ENCODE assay signal across 25 cellular contexts in the genomic region with DNA sequence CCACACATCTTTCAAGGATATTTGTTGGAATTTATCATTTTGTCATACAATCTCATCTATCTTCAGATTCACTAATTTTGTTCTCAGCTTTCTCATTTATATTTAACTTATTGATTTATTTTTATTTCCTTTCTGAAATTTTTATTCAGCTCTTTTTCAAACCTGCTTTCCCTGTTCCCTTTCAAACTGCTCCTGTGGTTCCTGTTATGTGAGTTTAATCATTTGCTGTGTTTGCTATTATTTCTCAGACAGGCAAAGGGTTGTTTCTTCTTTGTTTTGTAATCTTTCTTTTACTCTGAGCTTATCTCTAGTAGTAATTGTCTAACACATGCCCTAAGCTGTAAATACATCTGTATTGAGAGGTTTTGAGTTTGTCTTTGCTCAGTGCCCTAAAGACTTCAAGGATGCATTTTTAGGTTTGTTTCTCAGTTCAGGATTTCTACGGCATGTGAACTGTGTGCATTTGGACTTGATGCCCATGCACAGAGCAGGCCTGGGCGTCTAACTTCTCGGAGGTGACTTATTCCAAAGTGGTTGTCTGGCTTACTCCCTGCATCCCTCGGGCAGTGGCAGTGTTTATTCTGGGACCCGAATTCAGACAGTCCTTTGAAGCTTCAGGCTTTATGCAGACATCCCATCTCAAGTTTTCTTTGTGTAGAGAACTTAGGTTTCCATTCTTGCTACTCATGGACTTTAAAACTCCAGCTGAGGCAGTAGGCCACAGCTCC.
"Had no signal": no experiment of that assay in that cellular context is flagged by ENCODE, and none has a peak within 500 bp of the region (broad histone marks: within the 10 kb centered on the region; RNA-seq: fewer than 3 reads in every experiment).

No MANE protein-coding gene starts in this region.

- H3K4me3 ChIP-seq: cardiac muscle cell, MG63 had no signal

- H3K4me1 Mint-ChIP-seq: activated CD4-positive, alpha-beta T cell treated with anti-CD3 and anti-CD28 coated beads, Interleukin-2, amount 10 ng/mL, durations not matched to agents 7 days and 5 days; activated T-helper 17 cell treated with anti-CD3 and anti-CD28 coated beads, Interleukin-2, amount 50 U/mL, for 72 hours; T-helper 17 cell had no signal

- H3K4me3 Mint-ChIP-seq: activated CD4-positive, alpha-beta memory T cell treated with anti-CD3 and anti-CD28 coated beads for 36 hours; activated CD4-positive, alpha-beta T cell treated with anti-CD3 and anti-CD28 coated beads, Interleukin-2, amount 10 ng/mL, durations not matched to agents 7 days and 5 days; activated naive CD4-positive, alpha-beta T cell treated with anti-CD3 and anti-CD28 coated beads for 36 hours; activated naive CD8-positive, alpha-beta T cell; activated T-helper 17 cell treated with anti-CD3 and anti-CD28 coated beads, Interleukin-2, amount 50 U/mL, for 72 hours; T-helper 17 cell had no signal

- H3K36me3 Mint-ChIP-seq: activated CD4-positive, alpha-beta memory T cell treated with anti-CD3 and anti-CD28 coated beads for 36 hours; activated naive CD8-positive, alpha-beta T cell had no signal

- H3K9me3 ChIP-seq: MG63 had no signal

- H3K9me3 Mint-ChIP-seq: activated CD4-positive, alpha-beta T cell treated with anti-CD3 and anti-CD28 coated beads, Interleukin-2, amount 10 ng/mL, durations not matched to agents 7 days and 5 days had no signal

- H3K27me3 ChIP-seq: brain microvascular endothelial cell, cardiac muscle cell had no signal

- H3K27me3 Mint-ChIP-seq: T-helper 17 cell had no signal

- DNase-seq: activated CD4-positive, alpha-beta memory T cell treated with anti-CD3 and anti-CD28 coated beads for 36 hours; activated CD4-positive, alpha-beta T cell treated with anti-CD3 and anti-CD28 coated beads, Interleukin-2, amount 10 ng/mL, durations not matched to agents 7 days and 5 days; activated CD4-positive, CD25-positive, alpha-beta regulatory T cell; activated gamma-delta T cell; activated naive CD4-positive, alpha-beta T cell treated with anti-CD3 and anti-CD28 coated beads for 36 hours; activated T-cell treated with anti-CD3 and anti-CD28 coated beads for 4 hours; activated T-cell treated with anti-CD3 and anti-CD28 coated beads, Interleukin-2, amount 50 U/mL, for 48 hours; amygdala; brain microvascular endothelial cell; MG63; MV-4-11; NCI-H1092 treated with DMSO at 0.1 percent for 48 hours; NCI-H1436; NCI-H1694 treated with DMSO at 0.1 percent for 48 hours; NCI-H2029 treated with DMSO at 0.1 percent for 48 hours; NCI-H345; NCI-H510A; NCI-H526 treated with DMSO at 0.1 percent for 48 hours; NCI-H82; SIG-M5; T-helper 17 cell; T-helper 9 cell had no signal

- H3K36me3 ChIP-seq: brain microvascular endothelial cell, cardiac muscle cell, MG63 had no signal

- H3K27ac Mint-ChIP-seq: activated CD4-positive, alpha-beta memory T cell treated with anti-CD3 and anti-CD28 coated beads for 36 hours; activated CD4-positive, alpha-beta T cell treated with anti-CD3 and anti-CD28 coated beads, Interleukin-2, amount 10 ng/mL, durations not matched to agents 7 days and 5 days; activated naive CD4-positive, alpha-beta T cell treated with anti-CD3 and anti-CD28 coated beads for 36 hours; activated naive CD8-positive, alpha-beta T cell; activated T-helper 17 cell treated with anti-CD3 and anti-CD28 coated beads, Interleukin-2, amount 50 U/mL, for 72 hours; T-helper 17 cell had no signal

- H3K27ac ChIP-seq: brain microvascular endothelial cell, cardiac muscle cell had no signal
